1 cellular context compared by ENCODE assay signal in genomic region chr12:52182456-52182855, GRCh38.
TF ChIP-seq lines count a peak whose summit lies in the region.

No MANE protein-coding gene starts in this region.

TF ChIP-seq in SK-N-SH, 30 proteins besides CTCF, POLR2A, EP300 and RAD21 (continued from another document):
- TF ChIP-seq, protein P1, sequence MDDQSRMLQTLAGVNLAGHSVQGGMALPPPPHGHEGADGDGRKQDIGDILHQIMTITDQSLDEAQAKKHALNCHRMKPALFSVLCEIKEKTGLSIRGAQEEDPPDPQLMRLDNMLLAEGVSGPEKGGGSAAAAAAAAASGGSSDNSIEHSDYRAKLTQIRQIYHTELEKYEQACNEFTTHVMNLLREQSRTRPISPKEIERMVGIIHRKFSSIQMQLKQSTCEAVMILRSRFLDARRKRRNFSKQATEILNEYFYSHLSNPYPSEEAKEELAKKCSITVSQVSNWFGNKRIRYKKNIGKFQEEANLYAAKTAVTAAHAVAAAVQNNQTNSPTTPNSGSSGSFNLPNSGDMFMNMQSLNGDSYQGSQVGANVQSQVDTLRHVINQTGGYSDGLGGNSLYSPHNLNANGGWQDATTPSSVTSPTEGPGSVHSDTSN (IDR thresholded peaks at IDR 0.05), result no peak
- TF ChIP-seq USF1 (IDR thresholded peaks at IDR 0.05; ENCODE audit: borderline replicate concordance, low read depth) (no peak), FOSL2 (IDR thresholded peaks at IDR 0.05; ENCODE audit: borderline replicate concordance, low read depth) (no peak), POLR2AphosphoS5 (IDR thresholded peaks at IDR 0.05; ENCODE audit: low read depth, low read length) (no peak), NFIC (IDR thresholded peaks at IDR 0.05; ENCODE audit: borderline replicate concordance) (no peak), FOXJ3 (CRISPR knock-in tag; IDR thresholded peaks at IDR 0.05) (no peak), SMC3 (IDR thresholded peaks at IDR 0.05; ENCODE audit: low read depth, low read length) (no peak), NRF1 (IDR thresholded peaks at IDR 0.05; ENCODE audit: low read depth, low read length) (no peak), FOXM1 (IDR thresholded peaks at IDR 0.05; ENCODE audit: low read depth) (no peak), ELF1 (IDR thresholded peaks at IDR 0.05) (no peak), TEAD4 (IDR thresholded peaks at IDR 0.05; ENCODE audit: borderline replicate concordance, insufficient read depth) (no peak), EZH2phosphoT487 (IDR thresholded peaks at IDR 0.05; ENCODE audit: borderline replicate concordance, low read depth) (no peak), MXI1 (IDR thresholded peaks at IDR 0.05; ENCODE audit: low read depth, low read length) (no peak), SIN3A (IDR thresholded peaks at IDR 0.05; ENCODE audit: borderline replicate concordance, low read depth, low read length) (no peak)
